Comparison of ENCODE assay signal across 23 cellular contexts in the genomic region with DNA sequence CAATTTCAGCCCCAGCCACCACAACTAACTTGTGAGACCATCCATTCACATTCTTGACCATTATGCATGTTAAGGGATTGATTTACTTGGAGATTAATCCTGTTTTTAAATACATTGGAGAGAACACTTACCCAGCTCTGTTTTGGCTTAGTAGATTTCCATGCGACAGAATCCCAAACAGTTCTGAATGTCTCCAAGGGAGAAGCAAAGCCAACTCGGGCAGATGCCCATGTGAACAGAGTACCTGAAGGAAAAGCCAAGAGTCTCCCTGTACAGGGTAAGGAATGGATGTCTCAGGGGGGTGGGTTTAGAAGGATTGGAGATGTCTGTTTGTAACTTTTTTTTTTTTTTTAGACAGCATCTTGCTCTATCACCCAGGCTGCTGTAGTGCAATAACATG.
"Had no signal": no experiment of that assay in that cellular context is flagged by ENCODE, and none has a peak within 500 bp of the region (broad histone marks: within the 10 kb centered on the region; RNA-seq: fewer than 3 reads in every experiment).

No MANE protein-coding gene starts in this region.

- DNase-seq: cerebellar nuclear complex; colonic mucosa; dermis blood vessel endothelial cell; effector CD4-positive, alpha-beta T cell; endodermal cell; erythroblast; foreskin keratinocyte; kidney; left colon; left ventricle myocardium superior; mesendoderm; naive thymus-derived CD4-positive, alpha-beta T cell; sigmoid colon; stimulated activated CD4-positive, alpha-beta T cell treated with anti-CD3 and anti-CD28 coated beads, Interleukin-2, amount 100 ng/mL, for 24 hours; stimulated activated CD4-positive, alpha-beta T cell treated with anti-CD3 and anti-CD28 coated beads, Interleukin-4, amount 100 ng/mL, for 4 hours; stimulated activated naive B cell treated with anti-CD40 and anti-IgM and Interleukin-4, amounts not matched to agents 10 μg/mL and 1 μg/mL and 100 μg/mL, for 72 hours; stimulated activated naive CD8-positive, alpha-beta T cell treated with anti-CD3 and anti-CD28 coated beads, Interleukin-15, amount 100 ng/mL, for 72 hours; upper lobe of right lung had no signal

- H3K36me3 ChIP-seq: neutrophil had no signal

- ATAC-seq: foreskin keratinocyte; left colon; left ventricle myocardium superior; naive thymus-derived CD4-positive, alpha-beta T cell; stimulated activated naive B cell treated with anti-CD40 and anti-IgM and Interleukin-4, amounts not matched to agents 10 μg/mL and 1 μg/mL and 100 μg/mL, for 72 hours; stimulated activated naive CD8-positive, alpha-beta T cell treated with anti-CD3 and anti-CD28 coated beads, Interleukin-15, amount 100 ng/mL, for 72 hours; upper lobe of right lung had no signal

- H3K27ac ChIP-seq: colonic mucosa, foreskin keratinocyte, hepatocyte, neutrophil, right atrium auricular region, skin epidermis, upper lobe of right lung had no signal

- H3K9me3 ChIP-seq: colonic mucosa, neutrophil, right atrium auricular region, sigmoid colon, upper lobe of right lung had no signal

- H3K4me3 ChIP-seq: colonic mucosa, hepatocyte, lung, right atrium auricular region, sigmoid colon, skin epidermis, upper lobe of right lung had no signal

- H3K27me3 ChIP-seq: colonic mucosa, foreskin keratinocyte, hepatocyte, neutrophil, right atrium auricular region, sigmoid colon, upper lobe of right lung had no signal

- H3K4me1 ChIP-seq: colonic mucosa, foreskin keratinocyte, upper lobe of right lung had no signal
